17 cellular contexts compared by ENCODE assay signal in genomic region chr10:89275383-89275782, GRCh38. TPM values are rescaled to one million over a fixed set of nuclear protein-coding genes. Genes with fewer than 3 reads are reported as not detected.
DNase-seq lines count a peak whose midpoint lies in the region; ATAC-seq and TF ChIP-seq lines count a peak whose summit lies in the region.
"Had no signal": no experiment of that assay in that cellular context is flagged by ENCODE, and none has a peak within 500 bp of the region (broad histone marks: within the 10 kb centered on the region; RNA-seq: fewer than 3 reads in every experiment).

No MANE protein-coding gene starts in this region.

- H2BK12ac ChIP-seq in trophoblast cell (ENCODE audit: low read length), result no peak overlapping the region

- TF ChIP-seq CTCF in RWPE1 (conservative IDR thresholded peaks at IDR 0.05; ENCODE audit: low read depth) (no peak), foreskin keratinocyte (conservative IDR thresholded peaks at IDR 0.05) (no peak), WERI-Rb-1 (IDR thresholded peaks at IDR 0.05; ENCODE audit: low read depth, low read length) (no peak)

- H4K8ac ChIP-seq in trophoblast cell (ENCODE audit: low read depth, low read length), result no peak overlapping the region

- peaks cover 3% of the 10 kb centered on the region for H3K79me1 ChIP-seq in trophoblast cell (ENCODE audit: low read length)

- no peak overlapping the region for H2BK5ac ChIP-seq in trophoblast cell (ENCODE audit: low read depth, low read length, poor library complexity)

- H3K23ac ChIP-seq in trophoblast cell (ENCODE audit: low read length), result no peak overlapping the region

- no peak overlapping the region for H3K4ac ChIP-seq in trophoblast cell (ENCODE audit: low read depth, low read length)

- DNase-seq in DMS53 treated with DMSO at 0.1 percent for 48 hours (lab: John Stamatoyannopoulos, UW; ENCODE audit: unreplicated experiment), result peak; percentile 84
- peak; percentile 71 for DNase-seq in RWPE1 (ENCODE audit: low spot score)
- DNase-seq in foreskin keratinocyte, result peak in 1 of 2 donors; percentile 79
- DNase-seq in trophoblast cell, result peak; percentile 93 to 95
- no peak for DNase-seq in pons (ENCODE audit: low spot score)
- no peak for DNase-seq in NCI-H524 treated with DMSO at 0.1 percent for 48 hours (lab: John Stamatoyannopoulos, UW)
- DNase-seq in NCI-H82 (lab: John Stamatoyannopoulos, UW), result no peak
- no peak for DNase-seq in WERI-Rb-1
- DNase-seq: activated CD4-positive, alpha-beta T cell treated with anti-CD3 and anti-CD28 coated beads for 48 hours; caudate nucleus; gastrocnemius medialis; mucosa of descending colon; NCI-H1436; pancreas; substantia nigra; T-helper 2 cell had no signal

- no peak overlapping the region for H3K4me2 ChIP-seq in trophoblast cell (ENCODE audit: low read length)

- H3K27ac ChIP-seq in RWPE1, result no peak overlapping the region
- H3K27ac ChIP-seq in foreskin keratinocyte, result peak overlapping the region; percentile 61
- no peak overlapping the region for H3K27ac ChIP-seq in trophoblast cell (ENCODE audit: low read depth, low read length)
- no peak overlapping the region for H3K27ac ChIP-seq in WERI-Rb-1
- H3K27ac ChIP-seq: gastrocnemius medialis had no signal

- H3K36me3 ChIP-seq in trophoblast cell (ENCODE audit: control insufficient read depth in 1 of 2, insufficient read depth in 2 of 2, low read length in 2 of 2) (no peaks in the 10 kb centered on the region), WERI-Rb-1 (no peaks in the 10 kb centered on the region)
- H3K36me3 ChIP-seq: gastrocnemius medialis, pancreas had no signal

- H3K27me3 ChIP-seq in foreskin keratinocyte (no peaks in the 10 kb centered on the region), trophoblast cell (ENCODE audit: insufficient read depth, low read length) (no peaks in the 10 kb centered on the region), WERI-Rb-1 (ENCODE audit: insufficient read depth, low read depth, severe bottlenecking) (no peaks in the 10 kb centered on the region)
- H3K27me3 ChIP-seq: gastrocnemius medialis, pancreas had no signal

- H2BK120ac ChIP-seq in trophoblast cell (ENCODE audit: insufficient read depth, low read length, poor library complexity), result no peak overlapping the region

- no peak overlapping the region for H4K12ac ChIP-seq in trophoblast cell (ENCODE audit: low read depth, low read length)

- no peak overlapping the region for H3K14ac ChIP-seq in trophoblast cell (ENCODE audit: low read length)

- no peak overlapping the region for H4K91ac ChIP-seq in trophoblast cell (ENCODE audit: low read depth, low read length)

- no peak overlapping the region for H3K18ac ChIP-seq in trophoblast cell (ENCODE audit: low read length)

- H2AFZ ChIP-seq in trophoblast cell (ENCODE audit: insufficient read depth, low read length, poor library complexity), result no peak overlapping the region

- H3K9me3 ChIP-seq in trophoblast cell (ENCODE audit: insufficient read depth, low read depth, low read length), result no peaks in the 10 kb centered on the region
- no peaks in the 10 kb centered on the region for H3K9me3 ChIP-seq in WERI-Rb-1 (ENCODE audit: severe bottlenecking)
- H3K9me3 ChIP-seq: gastrocnemius medialis, mucosa of descending colon, pancreas had no signal

- CTCF ChIA-PET in RWPE1 (lab: Yijun Ruan, JAX), result interaction anchor here (0.6 kb wide), 1 partner anchor 35 kb away, joined by 3 read pairs; no protein-coding TSS in a partner anchor

- H3K79me2 ChIP-seq in trophoblast cell (ENCODE audit: control insufficient read depth, insufficient read depth, low read length, poor library complexity), result no peaks in the 10 kb centered on the region

- H3K9ac ChIP-seq in trophoblast cell (ENCODE audit: low read length), result no peak overlapping the region

- no peak overlapping the region for H3K4me3 ChIP-seq in trophoblast cell (ENCODE audit: low read depth, low read length)
- no peak overlapping the region for H3K4me3 ChIP-seq in WERI-Rb-1 (ENCODE audit: low read depth, low read length)
- H3K4me3 ChIP-seq: gastrocnemius medialis, mucosa of descending colon, pancreas had no signal

- peak; percentile 64 for ATAC-seq in foreskin keratinocyte
- ATAC-seq: activated naive CD4-positive, alpha-beta T cell treated with anti-CD3 and anti-CD28 coated beads, Interleukin-2, amount 50 U/mL, for 72 hours; gastrocnemius medialis; mucosa of descending colon had no signal

- H3K4me1 ChIP-seq in foreskin keratinocyte, result peaks cover 44% of the 10 kb centered on the region
- peaks cover 3% of the 10 kb centered on the region in 2 experiments for H3K4me1 ChIP-seq in trophoblast cell (ENCODE audit: control insufficient read depth in 1 of 2, insufficient read depth in 2 of 2, low read length in 2 of 2)

- WGBS in trophoblast cell (ENCODE audit: extremely low coverage, insufficient coverage, insufficient read length), result no CpG with 5 or more reads among the region's 6 CpGs

- no peak overlapping the region for H2AK5ac ChIP-seq in trophoblast cell (ENCODE audit: low read length)

- POLR2A ChIA-PET in RWPE1 (lab: Yijun Ruan, JAX; ENCODE audit: low non-redundant PET), result no interaction called here

RNA-seq across cellular contexts. Expression of gene LIPA, which starts 23.8 kb away (rescaled TPM):
- total RNA-seq in foreskin keratinocyte, result 63.5 and 65.7 TPM in 2 replicates
- 41.5 and 49.5 TPM in 2 replicates for polyA plus RNA-seq in foreskin keratinocyte
- 27.3 and 27.4 TPM in 2 replicates for polyA plus RNA-seq in trophoblast cell (2013)

RNA-seq across cellular contexts. Expression of gene IFIT2, which starts 26.5 kb away (rescaled TPM):
- 2.5 and 2.7 TPM in 2 replicates for total RNA-seq in foreskin keratinocyte
- 1.0 and 1.1 TPM in 2 replicates for polyA plus RNA-seq in foreskin keratinocyte
- polyA plus RNA-seq in trophoblast cell (2013), result 0.05 and 0.06 TPM in 2 replicates

RNA-seq across cellular contexts. Expression of gene IFIT3, which starts 52.4 kb away (rescaled TPM):
- 54.8 and 78.5 TPM in 2 replicates for total RNA-seq in foreskin keratinocyte
- polyA plus RNA-seq in foreskin keratinocyte, result 37.5 and 48.5 TPM in 2 replicates
- 0.11 and 0.14 TPM in 2 replicates for polyA plus RNA-seq in trophoblast cell (2013)

Comparison
In these comparisons a context has a peak if more than half of its experiments do, and no peak if none do; other contexts are left out.
1. DNase-seq: peak in DMS53 treated with DMSO at 0.1 percent for 48 hours (single experiment), RWPE1 (single experiment) and trophoblast cell (2 of 2); none in pons (single experiment), NCI-H524 treated with DMSO at 0.1 percent for 48 hours (single experiment), NCI-H82 (single experiment) and WERI-Rb-1 (single experiment).